ENCODE assay signal across 19 cellular contexts in genomic region chr2:217705461-217705860, GRCh38.
"Had no signal": no experiment of that assay in that cellular context is flagged by ENCODE, and none has a peak within 500 bp of the region (broad histone marks: within the 10 kb centered on the region; RNA-seq: fewer than 3 reads in every experiment).

No MANE protein-coding gene starts in this region.

- ATAC-seq: naive thymus-derived CD4-positive, alpha-beta T cell; upper lobe of right lung had no signal

- H3K4me1 Mint-ChIP-seq: neural crest cell had no signal

- H3K9me3 Mint-ChIP-seq: naive thymus-derived CD4-positive, alpha-beta T cell had no signal

- H3K4me3 ChIP-seq: colonic mucosa, hepatocyte, ovary, right atrium auricular region, sigmoid colon, skin epidermis, stomach, tibial artery, upper lobe of right lung had no signal

- H3K27ac Mint-ChIP-seq: naive thymus-derived CD4-positive, alpha-beta T cell had no signal

- H3K36me3 ChIP-seq: colonic mucosa, ovary, right atrium auricular region, sigmoid colon, stomach, upper lobe of right lung had no signal

- H3K4me2 ChIP-seq: hepatocyte had no signal

- H3K9me3 ChIP-seq: colonic mucosa, ovary, right atrium auricular region, sigmoid colon, stomach, tibial artery, upper lobe of right lung had no signal

- H2AFZ ChIP-seq: hepatocyte had no signal

- DNase-seq: colonic mucosa; dermis blood vessel endothelial cell; erythroblast; foreskin melanocyte; head of caudate nucleus; mesendoderm; naive thymus-derived CD4-positive, alpha-beta T cell; ovary; sigmoid colon; stimulated activated CD4-positive, alpha-beta T cell treated with anti-CD3 and anti-CD28 coated beads, Interleukin-2, amount 100 ng/mL, for 24 hours; stimulated activated CD4-positive, alpha-beta T cell treated with anti-CD3 and anti-CD28 coated beads, Interleukin-4, amount 100 ng/mL, for 4 hours; stimulated activated naive CD4-positive, alpha-beta T cell; stomach; tibial artery; upper lobe of right lung had no signal

- H3K27ac ChIP-seq: colonic mucosa, hepatocyte, ovary, right atrium auricular region, sigmoid colon, upper lobe of right lung had no signal

- H3K36me3 Mint-ChIP-seq: naive thymus-derived CD4-positive, alpha-beta T cell had no signal

- H3K27me3 ChIP-seq: colonic mucosa, hepatocyte, ovary, right atrium auricular region, sigmoid colon, stomach, tibial artery, upper lobe of right lung had no signal

- H3K79me2 ChIP-seq: hepatocyte had no signal

- H3K4me1 ChIP-seq: colonic mucosa had no signal

- H3K4me3 Mint-ChIP-seq: naive thymus-derived CD4-positive, alpha-beta T cell; neural crest cell had no signal
